Comparison of ENCODE assay signal across 9 cellular contexts in genomic region chr9:36625006-36625600, GRCh38. TPM values are rescaled to one million over a fixed set of nuclear protein-coding genes. Genes with fewer than 3 reads are reported as not detected.
A peak's percentile ranks its signal among the peaks of the same experiment; 100 is the strongest.
DNase-seq lines count a peak whose midpoint lies in the region; ATAC-seq and TF ChIP-seq lines count a peak whose summit lies in the region.
"Had no signal": no experiment of that assay in that cellular context is flagged by ENCODE, and none has a peak within 500 bp of the region (broad histone marks: within the 10 kb centered on the region; RNA-seq: fewer than 3 reads in every experiment).

No MANE protein-coding gene starts in this region.

- H4K91ac ChIP-seq in trophoblast cell (ENCODE audit: low read depth, low read length): no peak overlapping the region

- H2BK12ac ChIP-seq in trophoblast cell (ENCODE audit: low read length): no peak overlapping the region

- TF ChIP-seq CTCF in SK-N-SH (IDR thresholded peaks at IDR 0.05): no peak
- no peak for TF ChIP-seq CTCF in foreskin fibroblast (IDR thresholded peaks at IDR 0.05; ENCODE audit: low read depth, low read length)

- H3K4me1 ChIP-seq in SK-N-SH (ENCODE audit: control insufficient read depth in 1 of 2, insufficient read depth in 2 of 2, low read depth in 1 of 2, low read length in 1 of 2): peaks cover 0 to 10% of the 10 kb centered on the region in 2 experiments; a peak in 1 of 4 replicates
- H3K4me1 ChIP-seq in trophoblast cell (ENCODE audit: control insufficient read depth in 1 of 2, insufficient read depth in 2 of 2, low read length in 2 of 2): peaks cover 2 to 6% of the 10 kb centered on the region in 2 experiments

- H3K27ac ChIP-seq in SK-N-SH (ENCODE audit: low read depth in 2 of 2, low read length in 1 of 2): peak overlapping the region in 1 of 2 experiments; percentile 71; a peak in 2 of 4 replicates
- no peak overlapping the region for H3K27ac ChIP-seq in trophoblast cell (ENCODE audit: low read depth, low read length)

- no peaks in the 10 kb centered on the region for H3K9me2 ChIP-seq in SK-N-SH

- H3K9ac ChIP-seq in SK-N-SH (no peak overlapping the region), trophoblast cell (ENCODE audit: low read length) (peak overlapping the region; percentile 12)

- TF ChIP-seq EP300 in SK-N-SH (IDR thresholded peaks at IDR 0.05; ENCODE audit: borderline replicate concordance in 1 of 2, low read depth in 1 of 2, low read length in 1 of 2): no peak

- no peak overlapping the region for H2AFZ ChIP-seq in SK-N-SH (ENCODE audit: low read depth)
- H2AFZ ChIP-seq in trophoblast cell (ENCODE audit: insufficient read depth, low read length, poor library complexity): no peak overlapping the region

- WGBS in SK-N-SH (ENCODE audit: low lambda C conversion rate): 69% methylated on average over 6 of the region's 6 CpGs
- no CpG with 5 or more reads among the region's 6 CpGs for WGBS in trophoblast cell (ENCODE audit: extremely low coverage, insufficient coverage, insufficient read length)

- ATAC-seq in HG02763 (IDR thresholded peaks at IDR 0.05; ENCODE audit: unreplicated experiment): no peak

- no peak overlapping the region for H3K14ac ChIP-seq in trophoblast cell (ENCODE audit: low read length)

- H3K4me3 ChIP-seq in SK-N-SH (ENCODE audit: low read depth in 2 of 2, low read length in 1 of 2) (no peak overlapping the region), foreskin fibroblast (ENCODE audit: low read depth in 1 of 2, low read length in 2 of 2) (no peak overlapping the region), trophoblast cell (ENCODE audit: low read depth, low read length) (no peak overlapping the region)

- POLR2A ChIA-PET in SK-N-SH (lab: Yijun Ruan, JAX): no interaction called here

- no peak overlapping the region for H4K8ac ChIP-seq in trophoblast cell (ENCODE audit: low read depth, low read length)

- no peak for TF ChIP-seq RAD21 in SK-N-SH (IDR thresholded peaks at IDR 0.05; ENCODE audit: low read length)

- H4K12ac ChIP-seq in trophoblast cell (ENCODE audit: low read depth, low read length): no peak overlapping the region

- peak overlapping the region; percentile 78 for H3K23ac ChIP-seq in trophoblast cell (ENCODE audit: low read length)

- peaks cover 80% of the 10 kb centered on the region; the same call in 1 of the 2 replicates for H3K79me2 ChIP-seq in SK-N-SH (ENCODE audit: insufficient read depth)
- H3K79me2 ChIP-seq in trophoblast cell (ENCODE audit: control insufficient read depth, insufficient read depth, low read length, poor library complexity): no peaks in the 10 kb centered on the region

- peaks cover 0 to 9% of the 10 kb centered on the region in 2 experiments for H3K36me3 ChIP-seq in SK-N-SH (replicated peaks in 1 of 2; ENCODE audit: control insufficient read depth in 1 of 2, insufficient read depth in 2 of 2, low read length in 1 of 2)
- H3K36me3 ChIP-seq in trophoblast cell (ENCODE audit: control insufficient read depth in 1 of 2, insufficient read depth in 2 of 2, low read length in 2 of 2): peaks cover 5 to 9% of the 10 kb centered on the region in 2 experiments

- H3F3A ChIP-seq in SK-N-SH (replicated peaks; ENCODE audit: insufficient read depth): peaks cover 6% of the 10 kb centered on the region

- peaks cover 9% of the 10 kb centered on the region; the same call in 1 of the 2 replicates for H4K20me1 ChIP-seq in SK-N-SH (ENCODE audit: insufficient read depth)

- no peak overlapping the region for H2AK5ac ChIP-seq in trophoblast cell (ENCODE audit: low read length)

- H3K4me2 ChIP-seq in SK-N-SH (peak overlapping the region; percentile 64; the same call in 1 of the 2 replicates), trophoblast cell (ENCODE audit: low read length) (no peak overlapping the region)

- no peak overlapping the region for H2BK120ac ChIP-seq in trophoblast cell (ENCODE audit: insufficient read depth, low read length, poor library complexity)

- H2BK5ac ChIP-seq in trophoblast cell (ENCODE audit: low read depth, low read length, poor library complexity): no peak overlapping the region

- H3K4ac ChIP-seq in trophoblast cell (ENCODE audit: low read depth, low read length): no peak overlapping the region

- no peaks in the 10 kb centered on the region for H3K79me1 ChIP-seq in trophoblast cell (ENCODE audit: low read length)

- H3K9me3 ChIP-seq in SK-N-SH (no peaks in the 10 kb centered on the region), trophoblast cell (ENCODE audit: insufficient read depth, low read depth, low read length) (no peaks in the 10 kb centered on the region)

- CTCF ChIA-PET in SK-N-SH (lab: Yijun Ruan, JAX): interaction anchor here (0.9 to 2.4 kb wide), 3 partner anchors 8 to 248 kb away, joined by 3 to 12 read pairs (median 10); no protein-coding TSS in a partner anchor

- DNase-seq in Daoy (ENCODE audit: low read depth) (peak; percentile 76), SK-N-SH (no peak), foreskin fibroblast (peak; percentile 79 to 89), trophoblast cell (no peak), NCI-H1694 treated with DMSO at 0.1 percent for 48 hours (lab: John Stamatoyannopoulos, UW) (no peak), NOMO-1 treated with dmso at 0.1 percent for 144 hours (lab: John Stamatoyannopoulos, UW; ENCODE audit: unreplicated experiment) (no peak), mesenteric fat pad (ENCODE audit: low spot score) (no peak)
- DNase-seq: NCI-H524 treated with DMSO at 0.1 percent for 48 hours had no signal

- no peak overlapping the region for H3K18ac ChIP-seq in trophoblast cell (ENCODE audit: low read length)

- no peaks in the 10 kb centered on the region for H3K27me3 ChIP-seq in SK-N-SH (ENCODE audit: insufficient read depth)
- H3K27me3 ChIP-seq in trophoblast cell (ENCODE audit: insufficient read depth, low read length): no peaks in the 10 kb centered on the region

TF ChIP-seq in SK-N-SH, 30 proteins besides CTCF, POLR2A, EP300 and RAD21:
- TF ChIP-seq FOXJ3 (CRISPR knock-in tag; IDR thresholded peaks at IDR 0.05) (no peak), JUND (IDR thresholded peaks at IDR 0.05) (peak; percentile 44), FOSL2 (IDR thresholded peaks at IDR 0.05; ENCODE audit: borderline replicate concordance, low read depth) (peak; percentile 72; the same call in 1 of the 2 replicates), NFIC (IDR thresholded peaks at IDR 0.05; ENCODE audit: borderline replicate concordance) (peak; percentile 78)
TF ChIP-seq in SK-N-SH: peak in this region for 3.

RNA-seq across cellular contexts. Expression of gene MELK, which starts 52.4 kb away (rescaled TPM):
- total RNA-seq in Daoy (2014; rRNA removed; shearing (Covaris generic)): 102 and 126 TPM in 2 replicates
- 16.5 and 18.0 TPM in 2 replicates for polyA plus RNA-seq in SK-N-SH (2012; rRNA removed)
- 22.3 and 26.8 TPM in 2 replicates for polyA plus RNA-seq in SK-N-SH (2012; cell fraction: cytosol; rRNA removed)
- polyA plus RNA-seq in SK-N-SH (2012; cell fraction: nucleus; rRNA removed): 7.7 and 16.1 TPM in 2 replicates
- polyA plus RNA-seq in trophoblast cell (2013): 46.1 and 47.0 TPM in 2 replicates
- 0.77 TPM for total RNA-seq in mesenteric fat pad

Comparison
In these comparisons a context has a peak if more than half of its experiments do, and no peak if none do; other contexts are left out.
1. DNase-seq: peak in Daoy (single experiment) and foreskin fibroblast (2 of 2); none in SK-N-SH (single experiment), trophoblast cell (0 of 2), NCI-H1694 treated with DMSO at 0.1 percent for 48 hours (single experiment), NOMO-1 treated with dmso at 0.1 percent for 144 hours (single experiment) and mesenteric fat pad (single experiment).
2. RNA of gene MELK, which starts 52.4 kb away (total RNA-seq): 102 to 126 TPM in Daoy; 0.77 TPM in mesenteric fat pad (single experiment); every median in the first group is over 10 times any median in the second.